In genomic region chr13:113917523-113918371, GRCh38 we compare ENCODE assay signal across 29 cellular contexts. TPM values are rescaled to one million over a fixed set of nuclear protein-coding genes. Genes with fewer than 3 reads are reported as not detected.
DNase-seq lines count a peak whose midpoint lies in the region; ATAC-seq, FAIRE-seq and TF ChIP-seq lines count a peak whose summit lies in the region.
"Had no signal": no experiment of that assay in that cellular context is flagged by ENCODE, and none has a peak within 500 bp of the region (broad histone marks: within the 10 kb centered on the region; RNA-seq: fewer than 3 reads in every experiment).

No MANE protein-coding gene starts in this region.

- no peak overlapping the region for H2BK120ac ChIP-seq in H1 (replicated peaks; ENCODE audit: low read depth, low read length)

- H2BK15ac ChIP-seq in H1 (ENCODE audit: low read length), result no peak overlapping the region

- H4K20me1 ChIP-seq in mammary epithelial cell (ENCODE audit: insufficient read depth, low read length) (no peaks in the 10 kb centered on the region), H1 (replicated peaks in 1 of 2; ENCODE audit: control insufficient read depth in 1 of 2, insufficient read depth in 2 of 2, low read length in 2 of 2) (no peaks in the 10 kb centered on the region)

- H3K36me3 ChIP-seq in breast epithelium (no peaks in the 10 kb centered on the region), mammary epithelial cell (ENCODE audit: insufficient read depth, low read length) (no peaks in the 10 kb centered on the region), H1 (ENCODE audit: control insufficient read depth in 2 of 4, insufficient read depth in 4 of 4, low read length in 3 of 4) (no peaks in the 10 kb centered on the region), testis (ENCODE audit: low read depth, missing control alignments) (no peaks in the 10 kb centered on the region)
- H3K36me3 ChIP-seq: uterus had no signal

- H2AFZ ChIP-seq in mammary epithelial cell (ENCODE audit: low read depth, low read length), result no peak overlapping the region
- H2AFZ ChIP-seq in H1 (ENCODE audit: low read length), result no peak overlapping the region

- H3K9ac ChIP-seq in mammary epithelial cell (ENCODE audit: insufficient read depth, low read length) (no peak overlapping the region), H1 (replicated peaks in 1 of 4; ENCODE audit: extremely low read depth in 1 of 4, low read depth in 3 of 4, low read length in 3 of 4) (no peak overlapping the region)

- WGBS in mammary epithelial cell (ENCODE audit: low coverage, missing lambda C conversion rate), result 97% methylated on average over 29 of the region's 29 CpGs
- WGBS in H1 (ENCODE audit: extremely low coverage in 1 of 2, insufficient coverage in 1 of 2, insufficient read length in 1 of 2, insufficient replicate concordance in 2 of 2, low coverage in 1 of 2, low lambda C conversion rate in 2 of 2, missing lambda C conversion rate in 1 of 2), 2 experiments, result 90% methylated on average over 29 of the region's 29 CpGs; no CpG with 5 or more reads in 1 of the 2 experiments
- 89 to 95% methylated on average over 11 to 29 of the region's 29 CpGs for WGBS in testis, 2 donors

- dilution Hi-C loops in mammary epithelial cell (cut with HindIII; ENCODE audit: low sequenced_read_pairs), result no loop called here

- H3K4me3 ChIP-seq in breast epithelium (no peak overlapping the region), mammary epithelial cell (replicated peaks in 1 of 3; ENCODE audit: insufficient read depth in 1 of 3, low read depth in 2 of 3, low read length in 3 of 3) (no peak overlapping the region), H1 (ENCODE audit: extremely low read depth in 1 of 4, insufficient read depth in 2 of 4, low read depth in 3 of 4, low read length in 4 of 4) (no peak overlapping the region), testis (no peak overlapping the region)
- H3K4me3 ChIP-seq: MG63, uterus had no signal

- H2BK5ac ChIP-seq in H1 (ENCODE audit: low read depth, low read length), result no peak overlapping the region

- POLR2A ChIA-PET in H1 (lab: Charles Lee; ENCODE audit: partially characterized antibody), result no interaction called here

- H3K27me3 ChIP-seq in breast epithelium, result peaks cover 0 to 15% of the 10 kb centered on the region in 2 donors
- no peaks in the 10 kb centered on the region for H3K27me3 ChIP-seq in mammary epithelial cell (ENCODE audit: insufficient read depth, low read length)
- H3K27me3 ChIP-seq in H1 (replicated peaks in 1 of 4; ENCODE audit: control insufficient read depth in 3 of 4, extremely low read depth in 1 of 4, insufficient read depth in 3 of 4, low read length in 3 of 4), result peaks cover 0 to 5% (median 0%) of the 10 kb centered on the region in 4 experiments; a peak in 1 of 7 replicates
- H3K27me3 ChIP-seq in testis, result no peaks in the 10 kb centered on the region
- H3K27me3 ChIP-seq: MG63, uterus had no signal

- no peaks in the 10 kb centered on the region for H3K23me2 ChIP-seq in H1 (ENCODE audit: low read depth, low read length)

- ATAC-seq in omental fat pad (ENCODE audit: low FRiP score), result no peak
- no peak for ATAC-seq in stimulated activated naive CD8-positive, alpha-beta T cell treated with anti-CD3 and anti-CD28 coated beads, Interleukin-15, amount 100 ng/mL, for 72 hours
- ATAC-seq: activated T-helper 17 cell treated with anti-CD3 and anti-CD28 coated beads, Interleukin-2, amount 50 U/mL, for 72 hours; SK-N-SH treated with all-trans-retinoic acid at 6 μM for 48 hours had no signal

- H3K14ac ChIP-seq in H1 (ENCODE audit: insufficient read length), result no peak overlapping the region

- H3K18ac ChIP-seq in H1 (ENCODE audit: extremely low read depth, low read length), result no peak overlapping the region

- H3K27ac Mint-ChIP-seq in stimulated activated naive CD8-positive, alpha-beta T cell treated with anti-CD3 and anti-CD28 coated beads, Interleukin-15, amount 100 ng/mL, for 72 hours, result no peak overlapping the region
- H3K27ac Mint-ChIP-seq: activated naive CD8-positive, alpha-beta T cell treated with anti-CD3 and anti-CD28 coated beads, Interleukin-2, amount 10 ng/mL, durations not matched to agents 7 days and 5 days; activated T-helper 17 cell treated with anti-CD3 and anti-CD28 coated beads, Interleukin-2, amount 50 U/mL, for 72 hours; IgD-negative memory B cell; T-helper 2 cell treated with Interferon-gamma antibody and Interleukin-4, amounts not matched to agents 5 μg/mL and 100 μg/mL, for 36 hours had no signal

- H3K56ac ChIP-seq in H1 (replicated peaks; ENCODE audit: insufficient read length, low read depth, low read length), result no peak overlapping the region

- in situ Hi-C loops in mammary epithelial cell (cut with MboI; ENCODE audit: low sequenced_read_pairs in 2 of 2), result no loop called here

- peaks cover 51% of the 10 kb centered on the region for H3K27me3 Mint-ChIP-seq in stimulated activated naive CD8-positive, alpha-beta T cell treated with anti-CD3 and anti-CD28 coated beads, Interleukin-15, amount 100 ng/mL, for 72 hours

- DNase-seq in breast epithelium (ENCODE audit: low spot score in 2 of 2), result peak; percentile 15 to 43
- no peak for DNase-seq in mammary epithelial cell
- DNase-seq in H1 (ENCODE audit: low read depth in 1 of 2, low spot score in 2 of 2), result peak in 1 of 2 experiments; percentile 43
- DNase-seq in omental fat pad (ENCODE audit: low spot score), result peak; percentile 7
- peak; percentile 38 for DNase-seq in ureter (ENCODE audit: low spot score)
- DNase-seq in iPS-NIHi11 (ENCODE audit: low spot score), result no peak
- no peak for DNase-seq in stimulated activated naive CD8-positive, alpha-beta T cell treated with anti-CD3 and anti-CD28 coated beads, Interleukin-15, amount 100 ng/mL, for 72 hours
- DNase-seq in testis, result no peak
- DNase-seq: ACHN; activated naive CD8-positive, alpha-beta T cell treated with anti-CD3 and anti-CD28 coated beads, Interleukin-2, amount 10 ng/mL, durations not matched to agents 7 days and 5 days; C1 segment of cervical spinal cord; effector CD8-positive, alpha-beta T cell; EL; H7; hippocampal formation; MG63; NCI-H146; NCI-H2171 treated with DMSO at 0.1 percent for 48 hours; NCI-H526; retina; RPMI8226; stimulated activated CD4-positive, alpha-beta T cell treated with anti-CD3 and anti-CD28 coated beads, Interleukin-12 subunit alpha, Interleukin-12 subunit beta, amount 100 ng/mL, for 4 hours; stimulated activated CD4-positive, alpha-beta T cell treated with anti-CD3 and anti-CD28 coated beads, Interleukin-4, amount 100 ng/mL, for 4 hours had no signal

- H3K79me2 ChIP-seq in mammary epithelial cell (ENCODE audit: insufficient read depth, low read length) (no peaks in the 10 kb centered on the region), H1 (ENCODE audit: control insufficient read depth in 1 of 2, insufficient read depth in 2 of 2, low read length in 2 of 2) (no peaks in the 10 kb centered on the region)

- no peak overlapping the region for H4K5ac ChIP-seq in H1 (ENCODE audit: insufficient read length, low read depth, low read length)

- H3K4me1 ChIP-seq in breast epithelium (no peaks in the 10 kb centered on the region), mammary epithelial cell (ENCODE audit: insufficient read depth, low read length) (peaks cover 9% of the 10 kb centered on the region), H1 (replicated peaks in 1 of 4; ENCODE audit: control insufficient read depth in 3 of 4, insufficient read depth in 4 of 4, low read length in 3 of 4) (no peaks in the 10 kb centered on the region), testis (no peaks in the 10 kb centered on the region)
- H3K4me1 ChIP-seq: uterus had no signal

- no peak overlapping the region for H3K23ac ChIP-seq in H1 (ENCODE audit: insufficient read length)

- intact Hi-C loops in breast epithelium (cut with DNase I; ENCODE audit: low total_unique reads) (no loop called here), mammary epithelial cell (cut with micrococcal nuclease) (no loop called here), testis (cut with DNase I; ENCODE audit: low total_unique reads) (no loop called here)

- no peak for TF ChIP-seq POLR2A in breast epithelium (IDR thresholded peaks at IDR 0.05)
- no peak for TF ChIP-seq POLR2A in H1 (IDR thresholded peaks at IDR 0.05; ENCODE audit: control extremely low read depth in 1 of 2, low read depth in 2 of 2, low read length in 2 of 2)
- TF ChIP-seq POLR2A in testis (IDR thresholded peaks at IDR 0.05), result no peak

- H4K8ac ChIP-seq in H1 (ENCODE audit: extremely low read depth, insufficient read depth, low read length), result peak overlapping the region; percentile 25

- H3K9me3 Mint-ChIP-seq in stimulated activated naive CD8-positive, alpha-beta T cell treated with anti-CD3 and anti-CD28 coated beads, Interleukin-15, amount 100 ng/mL, for 72 hours, result peaks cover 10 to 14% of the 10 kb centered on the region in 2 donors

- H3K4ac ChIP-seq in H1 (replicated peaks; ENCODE audit: insufficient read length, low read depth, low read length), result no peak overlapping the region

- TF ChIP-seq EP300 in H1 (IDR thresholded peaks at IDR 0.05; ENCODE audit: borderline replicate concordance in 1 of 2, low read depth in 2 of 2, low read length in 2 of 2), result no peak

- H4K91ac ChIP-seq in H1 (replicated peaks; ENCODE audit: insufficient read length, low read length), result no peak overlapping the region

- H2BK12ac ChIP-seq in H1 (ENCODE audit: low read depth, low read length), result no peak overlapping the region

- no peaks in the 10 kb centered on the region for H3K4me1 Mint-ChIP-seq in stimulated activated naive CD8-positive, alpha-beta T cell treated with anti-CD3 and anti-CD28 coated beads, Interleukin-15, amount 100 ng/mL, for 72 hours
- H3K4me1 Mint-ChIP-seq: IgD-negative memory B cell had no signal

- H2AK5ac ChIP-seq in H1 (ENCODE audit: low read depth, low read length), result no peak overlapping the region

- CTCF ChIA-PET in mammary epithelial cell (lab: Charles Lee; ENCODE audit: low non-redundant PET) (no interaction called here), H1 (lab: Charles Lee; ENCODE audit: partially characterized antibody) (interaction anchor here (1.0 to 2.6 kb wide), 4 partner anchors 9 to 116 kb away, joined by 3 to 8 read pairs (median 4); no protein-coding TSS in a partner anchor)

- TF ChIP-seq CTCF in breast epithelium (IDR thresholded peaks at IDR 0.05) (no peak), mammary epithelial cell (conservative IDR thresholded peaks at IDR 0.05 in 1 of 2, IDR thresholded peaks at IDR 0.05 in 1 of 2; ENCODE audit: extremely low read depth in 1 of 2, insufficient read depth in 1 of 2, low read depth in 1 of 2, low read length in 2 of 2) (no peak), H1 (IDR thresholded peaks at IDR 0.05; ENCODE audit: control extremely low read depth in 1 of 3, insufficient read depth in 1 of 3, low read depth in 1 of 3, low read length in 3 of 3) (no peak), omental fat pad (IDR thresholded peaks at IDR 0.05) (no peak), testis (IDR thresholded peaks at IDR 0.05) (no peak)

- H3K79me1 ChIP-seq in H1 (ENCODE audit: low read depth, low read length), result no peaks in the 10 kb centered on the region

- H3K9me3 ChIP-seq in breast epithelium (peaks cover 0 to 7% of the 10 kb centered on the region in 2 donors), mammary epithelial cell (replicated peaks; ENCODE audit: insufficient read depth, low read length) (peaks cover 25% of the 10 kb centered on the region), H1 (ENCODE audit: insufficient read depth in 2 of 2, low read depth in 1 of 2, low read length in 1 of 2) (peaks cover 6% of the 10 kb centered on the region in 2 experiments; a peak in 2 of 4 replicates), testis (no peaks in the 10 kb centered on the region)
- H3K9me3 ChIP-seq: uterus had no signal

- TF ChIP-seq RAD21 in H1 (IDR thresholded peaks at IDR 0.05 in 1 of 2, conservative IDR thresholded peaks at IDR 0.05 in 1 of 2; ENCODE audit: low read depth in 2 of 2, low read length in 2 of 2), result no peak

- BruUV-seq in mammary epithelial cell (replicated peaks; lab: Mats Ljungman, UMichigan), result no TSS peak

- no peak for FAIRE-seq in H1 (lab: Jason Lieb, UNC)
- FAIRE-seq: frontal cortex had no signal

- H3K27ac ChIP-seq in breast epithelium, result no peak overlapping the region
- no peak overlapping the region for H3K27ac ChIP-seq in mammary epithelial cell (ENCODE audit: insufficient read depth, low read depth, low read length)
- H3K27ac ChIP-seq in H1 (ENCODE audit: low read depth, low read length), result no peak overlapping the region
- no peak overlapping the region for H3K27ac ChIP-seq in testis
- H3K27ac ChIP-seq: uterus had no signal

- H2BK20ac ChIP-seq in H1 (ENCODE audit: low read length), result no peak overlapping the region

- H3K4me3 Mint-ChIP-seq in stimulated activated naive CD8-positive, alpha-beta T cell treated with anti-CD3 and anti-CD28 coated beads, Interleukin-15, amount 100 ng/mL, for 72 hours, result no peak overlapping the region
- H3K4me3 Mint-ChIP-seq: activated naive CD8-positive, alpha-beta T cell treated with anti-CD3 and anti-CD28 coated beads, Interleukin-2, amount 10 ng/mL, durations not matched to agents 7 days and 5 days; activated T-helper 17 cell treated with anti-CD3 and anti-CD28 coated beads, Interleukin-2, amount 50 U/mL, for 72 hours; IgD-negative memory B cell; T-helper 2 cell treated with Interferon-gamma antibody and Interleukin-4, amounts not matched to agents 5 μg/mL and 100 μg/mL, for 36 hours had no signal

- H3K4me2 ChIP-seq in mammary epithelial cell (ENCODE audit: insufficient read depth, low read depth, low read length) (no peak overlapping the region), H1 (ENCODE audit: insufficient read depth in 1 of 2, low read depth in 2 of 2, low read length in 2 of 2) (no peak overlapping the region)

RNA-seq across cellular contexts. Expression of gene GAS6, which starts 53.9 kb away (rescaled TPM):
- total RNA-seq in breast epithelium (100 to 1,000 TPM in 2 of 3 donors, 10 to 100 TPM in 1; 85.9 to 146 (median 103) TPM), mammary epithelial cell (100 to 1,000 TPM; 221 to 311 TPM), omental fat pad (100 to 1,000 TPM; 129 to 207 (median 164) TPM), ureter (68.1 TPM), testis (100 to 1,000 TPM; 416 to 575 TPM)
- polyA plus RNA-seq in mammary epithelial cell (196 TPM), H1 (2011; rRNA removed) (31.0 and 37.3 TPM in 2 replicates), testis (ENCODE audit: insufficient read depth, low read depth, low replicate concordance) (193 TPM)
- polyA minus RNA-seq in mammary epithelial cell, result 53.3 TPM
- 18.4 and 18.6 TPM in 2 replicates for total RNA-seq in H1 (2021; fragmentation: NEBNext Ultra II Directional; extraction: Animal tissue kit (Norgen Biotek cat#: 25700))
- 33.1 TPM for polyA plus RNA-seq in H1 (2011; cell fraction: cytosol; rRNA removed)
- 60.3 TPM for polyA plus RNA-seq in H1 (2011; cell fraction: nucleus; rRNA removed)
- 17.9 to 34.8 TPM (median 30.9 TPM) in 4 replicates for polyA plus RNA-seq in H1 (2012, experiment 1 of 2)
- polyA plus RNA-seq in H1 (2012, experiment 2 of 2), result 18.3 TPM
- polyA plus RNA-seq in H1 (2013, experiment 1 of 2), result 11.4 TPM
- 10.5 TPM for polyA plus RNA-seq in H1 (2013, experiment 2 of 2)
- 6.4 and 7.4 TPM in 2 replicates for polyA minus RNA-seq in H1 (2011; rRNA and poly(A)+ RNA removed)
- 11.8 TPM for polyA minus RNA-seq in H1 (2011; cell fraction: cytosol; rRNA and poly(A)+ RNA removed)
- polyA minus RNA-seq in H1 (2011; cell fraction: nucleus; rRNA and poly(A)+ RNA removed), result 13.8 TPM

RNA-seq across cellular contexts. Expression of gene C13orf46, which starts 56.1 kb away (rescaled TPM):
- total RNA-seq in breast epithelium (under 1 TPM; 0.16 to 0.73 (median 0.66) TPM), mammary epithelial cell (under 1 TPM; 0.26 to 0.33 TPM), omental fat pad (1 to 10 TPM in 2 of 4 donors, under 1 TPM in 2; 0.13 to 6.9 (median 1.6) TPM), ureter (7.5 TPM), testis (1 to 10 TPM; 2.9 to 5.5 TPM)
- polyA plus RNA-seq in mammary epithelial cell (0.09 TPM), H1 (2011; rRNA removed) (0.23 and 0.60 TPM in 2 replicates), testis (ENCODE audit: insufficient read depth, low read depth, low replicate concordance) (28.4 TPM)
- polyA minus RNA-seq in mammary epithelial cell, result not detected
- 0.21 and 0.28 TPM in 2 replicates for total RNA-seq in H1 (2021; fragmentation: NEBNext Ultra II Directional; extraction: Animal tissue kit (Norgen Biotek cat#: 25700))
- polyA plus RNA-seq in H1 (2011; cell fraction: cytosol; rRNA removed), result 0.21 TPM
- polyA plus RNA-seq in H1 (2011; cell fraction: nucleus; rRNA removed), result 1.2 TPM
- 0.09 to 0.21 TPM (median 0.11 TPM) in 3 of 4 replicates, not detected in the other for polyA plus RNA-seq in H1 (2012, experiment 1 of 2)
- 0.04 TPM for polyA plus RNA-seq in H1 (2012, experiment 2 of 2)
- polyA plus RNA-seq in H1 (2013, experiment 1 of 2), result 0.06 TPM
- 0.04 TPM for polyA plus RNA-seq in H1 (2013, experiment 2 of 2)
- 0.46 and 0.69 TPM in 2 replicates for polyA minus RNA-seq in H1 (2011; rRNA and poly(A)+ RNA removed)
- polyA minus RNA-seq in H1 (2011; cell fraction: cytosol; rRNA and poly(A)+ RNA removed), result 0.29 TPM
- polyA minus RNA-seq in H1 (2011; cell fraction: nucleus; rRNA and poly(A)+ RNA removed), result 0.80 TPM
- total RNA-seq: H7 had no signal

Comparison
In these comparisons a context has a peak if more than half of its experiments do, and no peak if none do; other contexts are left out.
1. DNase-seq: peak in breast epithelium (2 of 2), omental fat pad (single experiment) and ureter (single experiment); none in mammary epithelial cell (single experiment), iPS-NIHi11 (single experiment), stimulated activated naive CD8-positive, alpha-beta T cell treated with anti-CD3 and anti-CD28 coated beads, Interleukin-15, amount 100 ng/mL, for 72 hours (0 of 2) and testis (single experiment).